ENCODE assay signal across 1 cellular context in genomic region chr14:50778757-50779483, GRCh38.
TF ChIP-seq lines count a peak whose summit lies in the region.

No MANE protein-coding gene starts in this region.

TF ChIP-seq in SK-N-SH treated with all-trans-retinoic acid at 6 μM for 48 hours, 23 proteins besides CTCF, POLR2A, EP300 and RAD21 (continued from another document):
- TF ChIP-seq, protein P1, sequence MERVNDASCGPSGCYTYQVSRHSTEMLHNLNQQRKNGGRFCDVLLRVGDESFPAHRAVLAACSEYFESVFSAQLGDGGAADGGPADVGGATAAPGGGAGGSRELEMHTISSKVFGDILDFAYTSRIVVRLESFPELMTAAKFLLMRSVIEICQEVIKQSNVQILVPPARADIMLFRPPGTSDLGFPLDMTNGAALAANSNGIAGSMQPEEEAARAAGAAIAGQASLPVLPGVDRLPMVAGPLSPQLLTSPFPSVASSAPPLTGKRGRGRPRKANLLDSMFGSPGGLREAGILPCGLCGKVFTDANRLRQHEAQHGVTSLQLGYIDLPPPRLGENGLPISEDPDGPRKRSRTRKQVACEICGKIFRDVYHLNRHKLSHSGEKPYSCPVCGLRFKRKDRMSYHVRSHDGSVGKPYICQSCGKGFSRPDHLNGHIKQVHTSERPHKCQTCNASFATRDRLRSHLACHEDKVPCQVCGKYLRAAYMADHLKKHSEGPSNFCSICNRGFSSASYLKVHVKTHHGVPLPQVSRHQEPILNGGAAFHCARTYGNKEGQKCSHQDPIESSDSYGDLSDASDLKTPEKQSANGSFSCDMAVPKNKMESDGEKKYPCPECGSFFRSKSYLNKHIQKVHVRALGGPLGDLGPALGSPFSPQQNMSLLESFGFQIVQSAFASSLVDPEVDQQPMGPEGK (CRISPR knock-in tag; IDR thresholded peaks at IDR 0.05; ENCODE audit: borderline replicate concordance): no peak
- no peak for TF ChIP-seq ZNF565 (CRISPR knock-in tag; conservative IDR thresholded peaks at IDR 0.05; ENCODE audit: low read depth)
